ENCODE assay signal across 13 cellular contexts in genomic region chr14:57982802-57983201, GRCh38.
DNase-seq lines count a peak whose midpoint lies in the region; ATAC-seq and TF ChIP-seq lines count a peak whose summit lies in the region.
"Had no signal": no experiment of that assay in that cellular context is flagged by ENCODE, and none has a peak within 500 bp of the region (broad histone marks: within the 10 kb centered on the region; RNA-seq: fewer than 3 reads in every experiment).

No MANE protein-coding gene starts in this region.

- H3K9ac ChIP-seq in PC-3 (ENCODE audit: low read length), result no peak overlapping the region

- no peaks in the 10 kb centered on the region for H3K9me3 Mint-ChIP-seq in neural crest cell
- H3K9me3 Mint-ChIP-seq: CD8-positive, alpha-beta T cell; central memory CD8-positive, alpha-beta T cell had no signal

- H3K9me3 ChIP-seq in PC-3 (ENCODE audit: low read length), result no peaks in the 10 kb centered on the region

- H3K27ac Mint-ChIP-seq in neural crest cell (ENCODE audit: unreplicated experiment), result peak overlapping the region; percentile 14
- H3K27ac Mint-ChIP-seq: activated CD8-positive, alpha-beta T cell treated with anti-CD3 and anti-CD28 coated beads, Interleukin-2, amount 10 ng/mL, durations not matched to agents 7 days and 5 days; CD8-positive, alpha-beta T cell; T-helper 17 cell had no signal

- H2AFZ ChIP-seq in PC-3 (ENCODE audit: low read length), result no peak overlapping the region

- H3K27me3 ChIP-seq in PC-3 (ENCODE audit: low read length), result peaks cover 81% of the 10 kb centered on the region

- ATAC-seq in PC-3 (no peak), HG02763 (IDR thresholded peaks at IDR 0.05; ENCODE audit: unreplicated experiment) (no peak), HG03571 (IDR thresholded peaks at IDR 0.05; ENCODE audit: unreplicated experiment) (no peak)
- ATAC-seq: activated CD8-positive, alpha-beta T cell treated with anti-CD3 and anti-CD28 coated beads, Interleukin-2, amount 10 ng/mL, durations not matched to agents 7 days and 5 days; CD8-positive, alpha-beta T cell; K562; T-helper 17 cell had no signal

- no peak overlapping the region for H3K4me2 ChIP-seq in PC-3 (ENCODE audit: low read length)

- H3K4me1 ChIP-seq in PC-3 (ENCODE audit: insufficient read depth, low read length), result peaks cover 2% of the 10 kb centered on the region; the same call in 1 of the 2 replicates

- no peak overlapping the region for H3K4me3 Mint-ChIP-seq in neural crest cell
- H3K4me3 Mint-ChIP-seq: activated CD8-positive, alpha-beta T cell treated with anti-CD3 and anti-CD28 coated beads, Interleukin-2, amount 10 ng/mL, durations not matched to agents 7 days and 5 days; CD8-positive, alpha-beta T cell; central memory CD8-positive, alpha-beta T cell; T-helper 17 cell had no signal

- H3K79me2 ChIP-seq in PC-3 (ENCODE audit: low read length), result no peaks in the 10 kb centered on the region

- H3K4me1 Mint-ChIP-seq in neural crest cell, result peaks cover 16% of the 10 kb centered on the region
- H3K4me1 Mint-ChIP-seq: central memory CD8-positive, alpha-beta T cell; T-helper 17 cell had no signal

- no TSS peak for BruUV-seq in PC-3 (replicated peaks; lab: Mats Ljungman, UMichigan)

- TF ChIP-seq CTCF in PC-3 (conservative IDR thresholded peaks at IDR 0.05; ENCODE audit: low read depth, low read length), result no peak
- no peak for TF ChIP-seq CTCF in neural crest cell (conservative IDR thresholded peaks at IDR 0.05)

- no peaks in the 10 kb centered on the region for H3K9me2 ChIP-seq in PC-3 (replicated peaks; ENCODE audit: low read length)

- POLR2A ChIA-PET in PC-3 (lab: Charles Lee; ENCODE audit: unreplicated experiment), result no interaction called here

- no peaks in the 10 kb centered on the region for H3K27me3 Mint-ChIP-seq in neural crest cell (ENCODE audit: low read depth)

- DNase-seq in ELF-1 (ENCODE audit: low read depth, low spot score) (peak; percentile 21), NCI-H1436 (lab: John Stamatoyannopoulos, UW) (peak; percentile 96), PC-3 (peak; percentile 29), neural crest cell (ENCODE audit: low read depth, low spot score) (no peak), NCI-H446 treated with DMSO at 0.1 percent for 48 hours (lab: John Stamatoyannopoulos, UW) (no peak)
- DNase-seq: activated CD8-positive, alpha-beta T cell treated with anti-CD3 and anti-CD28 coated beads, Interleukin-2, amount 10 ng/mL, durations not matched to agents 7 days and 5 days; activated gamma-delta T cell treated with Interleukin-2 at 50 U/mL for 16 hours; CD8-positive, alpha-beta T cell; T-helper 17 cell had no signal

- CTCF ChIA-PET in PC-3 (lab: Charles Lee), result no interaction called here

- no peak overlapping the region for H3K4me3 ChIP-seq in PC-3 (ENCODE audit: low read length)
- H3K4me3 ChIP-seq: K562 had no signal

- intact Hi-C loops in PC-3 (cut with micrococcal nuclease), result no loop called here

- no peak overlapping the region for H3K27ac ChIP-seq in PC-3 (ENCODE audit: low read length)

- H4K20me1 ChIP-seq in PC-3 (ENCODE audit: low read length), result no peaks in the 10 kb centered on the region

- H3F3A ChIP-seq in PC-3 (ENCODE audit: low read length, unreplicated experiment), result no peaks in the 10 kb centered on the region

- H3K36me3 ChIP-seq in PC-3 (ENCODE audit: low read depth, low read length), result no peaks in the 10 kb centered on the region

- H3K36me3 Mint-ChIP-seq in neural crest cell (ENCODE audit: low read depth), result no peaks in the 10 kb centered on the region
- H3K36me3 Mint-ChIP-seq: CD8-positive, alpha-beta T cell had no signal

Comparison
In these comparisons a context has a peak if more than half of its experiments do, and no peak if none do; other contexts are left out.
1. DNase-seq: peak in ELF-1 (single experiment), NCI-H1436 (single experiment) and PC-3 (single experiment); none in neural crest cell (single experiment) and NCI-H446 treated with DMSO at 0.1 percent for 48 hours (single experiment).